In genomic region chr22:40041738-40042137, GRCh38 we compare ENCODE assay signal across 22 cellular contexts. TPM values are rescaled to one million over a fixed set of nuclear protein-coding genes. Genes with fewer than 3 reads are reported as not detected.
DNase-seq lines count a peak whose midpoint lies in the region; ATAC-seq, FAIRE-seq and TF ChIP-seq lines count a peak whose summit lies in the region.
"Had no signal": no experiment of that assay in that cellular context is flagged by ENCODE, and none has a peak within 500 bp of the region (broad histone marks: within the 10 kb centered on the region; RNA-seq: fewer than 3 reads in every experiment).

No MANE protein-coding gene starts in this region.

- H3K9me3 Mint-ChIP-seq in CD4-positive, alpha-beta T cell, result no peaks in the 10 kb centered on the region
- H3K9me3 Mint-ChIP-seq in activated T-cell treated with anti-CD3 and anti-CD28 coated beads, Interleukin-2, amount 50 U/mL, for 24 hours, result no peaks in the 10 kb centered on the region
- H3K9me3 Mint-ChIP-seq: activated CD4-positive, alpha-beta T cell treated with anti-CD3 and anti-CD28 coated beads, Interleukin-2, amount 10 ng/mL, durations not matched to agents 7 days and 5 days; activated naive CD4-positive, alpha-beta T cell treated with anti-CD3 and anti-CD28 coated beads, Interleukin-2, amount 50 U/mL, for 24 hours; HFFc6; stimulated activated memory B cell treated with anti-CD40 and anti-IgM and Interleukin-4, amounts not matched to agents 10 μg/mL and 1 μg/mL and 100 μg/mL, for 72 hours had no signal

- H3K27me3 Mint-ChIP-seq in CD4-positive, alpha-beta T cell, result peaks cover 12% of the 10 kb centered on the region
- peaks cover 15% of the 10 kb centered on the region for H3K27me3 Mint-ChIP-seq in activated T-cell treated with anti-CD3 and anti-CD28 coated beads, Interleukin-2, amount 50 U/mL, for 24 hours

- no peaks in the 10 kb centered on the region for H3K9me3 ChIP-seq in CD4-positive, alpha-beta T cell (ENCODE audit: control insufficient read depth, low read length)
- H3K9me3 ChIP-seq in keratinocyte (ENCODE audit: control insufficient read depth, low read depth, low read length) (no peaks in the 10 kb centered on the region), thyroid gland (no peaks in the 10 kb centered on the region)

- peak overlapping the region; percentile 59 for H3K27ac Mint-ChIP-seq in CD4-positive, alpha-beta T cell
- no peak overlapping the region for H3K27ac Mint-ChIP-seq in activated T-cell treated with anti-CD3 and anti-CD28 coated beads, Interleukin-2, amount 50 U/mL, for 24 hours
- H3K27ac Mint-ChIP-seq: activated naive CD4-positive, alpha-beta T cell treated with anti-CD3 and anti-CD28 coated beads, Interleukin-2, amount 50 U/mL, for 24 hours; activated T-cell treated with anti-CD3 and anti-CD28 coated beads, Interleukin-2, amount 50 U/mL, for 72 hours; HFFc6; stimulated activated memory B cell treated with anti-CD40 and anti-IgM and Interleukin-4, amounts not matched to agents 10 μg/mL and 1 μg/mL and 100 μg/mL, for 72 hours had no signal

- no peaks in the 10 kb centered on the region for H3K36me3 ChIP-seq in keratinocyte (ENCODE audit: control insufficient read depth in 2 of 2, extremely low read depth in 1 of 2, insufficient read depth in 2 of 2, low read length in 2 of 2)
- H3K36me3 ChIP-seq in thyroid gland, result no peaks in the 10 kb centered on the region

- H2AFZ ChIP-seq in keratinocyte (ENCODE audit: control insufficient read depth, low read length), result no peak overlapping the region

- peaks cover 23% of the 10 kb centered on the region for H3K4me1 Mint-ChIP-seq in CD4-positive, alpha-beta T cell (ENCODE audit: low read depth)
- H3K4me1 Mint-ChIP-seq in activated T-cell treated with anti-CD3 and anti-CD28 coated beads, Interleukin-2, amount 50 U/mL, for 24 hours (ENCODE audit: low read depth), result peaks cover 15% of the 10 kb centered on the region

- H3K4me3 Mint-ChIP-seq in CD4-positive, alpha-beta T cell, result no peak overlapping the region
- H3K4me3 Mint-ChIP-seq in activated T-cell treated with anti-CD3 and anti-CD28 coated beads, Interleukin-2, amount 50 U/mL, for 24 hours, result no peak overlapping the region
- H3K4me3 Mint-ChIP-seq: activated CD4-positive, alpha-beta T cell treated with anti-CD3 and anti-CD28 coated beads, Interleukin-2, amount 10 ng/mL, durations not matched to agents 7 days and 5 days; activated naive CD4-positive, alpha-beta T cell treated with anti-CD3 and anti-CD28 coated beads, Interleukin-2, amount 50 U/mL, for 24 hours; activated T-cell treated with anti-CD3 and anti-CD28 coated beads, Interleukin-2, amount 50 U/mL, for 72 hours; HFFc6; naive thymus-derived CD4-positive, alpha-beta T cell; stimulated activated memory B cell treated with anti-CD40 and anti-IgM and Interleukin-4, amounts not matched to agents 10 μg/mL and 1 μg/mL and 100 μg/mL, for 72 hours had no signal

- no peak for TF ChIP-seq POLR2A in thyroid gland (IDR thresholded peaks at IDR 0.05)

- no peak overlapping the region for H3K4me3 ChIP-seq in keratinocyte (ENCODE audit: control insufficient read depth in 2 of 3, extremely low read depth in 1 of 3, insufficient read depth in 2 of 3, low read depth in 1 of 3, low read length in 3 of 3)
- no peak overlapping the region for H3K4me3 ChIP-seq in thyroid gland (replicated peaks in 1 of 3)
- H3K4me3 ChIP-seq: GM23248 had no signal

- H3K27ac ChIP-seq in CD4-positive, alpha-beta T cell (ENCODE audit: low read depth, low read length), result no peak overlapping the region
- H3K27ac ChIP-seq in RWPE1, result peak overlapping the region; percentile 94
- H3K27ac ChIP-seq in keratinocyte (ENCODE audit: control insufficient read depth, insufficient read depth, low read length), result no peak overlapping the region
- peak overlapping the region; percentile 58 to 91 (median 76) for H3K27ac ChIP-seq in thyroid gland
- H3K27ac ChIP-seq: GM23248 had no signal

- dilution Hi-C loops in keratinocyte (cut with MboI; ENCODE audit: extremely low pct_ligation_motif_present, low sequenced_read_pairs), result no loop called here

- TF ChIP-seq CTCF in CD4-positive, alpha-beta T cell (IDR thresholded peaks at IDR 0.05), result no peak
- TF ChIP-seq CTCF in RWPE1 (conservative IDR thresholded peaks at IDR 0.05; ENCODE audit: low read depth), result no peak
- no peak for TF ChIP-seq CTCF in keratinocyte (optimal IDR thresholded peaks at IDR 0.05 in 1 of 3, IDR thresholded peaks at IDR 0.05 in 1 of 3, conservative IDR thresholded peaks at IDR 0.05 in 1 of 3; ENCODE audit: extremely low read depth in 1 of 3, insufficient read depth in 2 of 3, low read length in 3 of 3)
- TF ChIP-seq CTCF in thyroid gland (IDR thresholded peaks at IDR 0.05), result no peak

- POLR2A ChIA-PET in CD4-positive, alpha-beta T cell (lab: Charles Lee), result no interaction called here
- POLR2A ChIA-PET in RWPE1 (lab: Yijun Ruan, JAX; ENCODE audit: low non-redundant PET), result no interaction called here

- intact Hi-C loops in CD4-positive, alpha-beta T cell (cut with DNase I, micrococcal nuclease), result loop anchor here in 1 of 2 experiments (10.0 kb wide), 2 partner anchors 637 to 887 kb away; partner anchors contain the start of gene CBX7
- intact Hi-C loops in thyroid gland (cut with DNase I), result loop anchor here (5.0 kb wide), 1 partner anchor 136 kb away; the partner anchor contains the start of gene TNRC6B

- peaks cover 9% of the 10 kb centered on the region for H3K36me3 Mint-ChIP-seq in CD4-positive, alpha-beta T cell (ENCODE audit: low read depth)
- H3K36me3 Mint-ChIP-seq in activated T-cell treated with anti-CD3 and anti-CD28 coated beads, Interleukin-2, amount 50 U/mL, for 24 hours (ENCODE audit: low read depth), result peaks cover 10% of the 10 kb centered on the region
- H3K36me3 Mint-ChIP-seq: activated naive CD4-positive, alpha-beta T cell treated with anti-CD3 and anti-CD28 coated beads, Interleukin-2, amount 50 U/mL, for 24 hours; stimulated activated memory B cell treated with anti-CD40 and anti-IgM and Interleukin-4, amounts not matched to agents 10 μg/mL and 1 μg/mL and 100 μg/mL, for 72 hours had no signal

- CTCF ChIA-PET in CD4-positive, alpha-beta T cell (lab: Charles Lee), result no interaction called here
- CTCF ChIA-PET in RWPE1 (lab: Yijun Ruan, JAX), result interaction anchor here (0.6 kb wide), 1 partner anchor 306 kb away, joined by 3 read pairs; no protein-coding TSS in a partner anchor

- no peaks in the 10 kb centered on the region for H3K79me2 ChIP-seq in keratinocyte (ENCODE audit: control insufficient read depth, insufficient read depth, low read length)

- H3K9me1 ChIP-seq in keratinocyte (ENCODE audit: control insufficient read depth, extremely low read depth, insufficient read depth, low read length), result no peaks in the 10 kb centered on the region

- H3K27me3 ChIP-seq in CD4-positive, alpha-beta T cell (ENCODE audit: control insufficient read depth, insufficient read depth, low read length), result peaks cover 6% of the 10 kb centered on the region
- no peaks in the 10 kb centered on the region for H3K27me3 ChIP-seq in keratinocyte (ENCODE audit: control insufficient read depth, extremely low read depth, insufficient read depth, low read length)
- H3K27me3 ChIP-seq in thyroid gland, result no peaks in the 10 kb centered on the region

- WGBS in thyroid gland, 2 donors, result 93 to 95% methylated on average over 4 of the region's 4 CpGs

- DNase-seq in CD4-positive, alpha-beta T cell, result no peak
- DNase-seq in RWPE1 (ENCODE audit: low spot score) (no peak), keratinocyte (ENCODE audit: low read depth, low spot score) (no peak), thyroid gland (no peak), SW480 (ENCODE audit: low spot score) (no peak), germinal center (ENCODE audit: low spot score) (no peak)
- no peak for DNase-seq in activated T-cell treated with anti-CD3 and anti-CD28 coated beads, Interleukin-2, amount 50 U/mL, for 24 hours
- DNase-seq: activated CD4-positive, alpha-beta T cell treated with anti-CD3 and anti-CD28 coated beads, Interleukin-2, amount 10 ng/mL, durations not matched to agents 7 days and 5 days; activated T-cell treated with anti-CD3 and anti-CD28 coated beads, Interleukin-2, amount 50 U/mL, for 72 hours; dermis blood vessel endothelial cell; GM23248; left colon; naive thymus-derived CD4-positive, alpha-beta T cell; NCI-H146; NCI-H526; stimulated activated CD4-positive, alpha-beta T cell treated with anti-CD3 and anti-CD28 coated beads, Interleukin-2, amount 100 ng/mL, for 48 hours; T-helper 2 cell had no signal

- no peak overlapping the region for H3K9ac ChIP-seq in keratinocyte (ENCODE audit: control insufficient read depth, extremely low read depth, insufficient read depth, low read length)
- H3K9ac ChIP-seq: GM23248 had no signal

- no peak for FAIRE-seq in keratinocyte (lab: Jason Lieb, UNC)

- H4K20me1 ChIP-seq in keratinocyte (ENCODE audit: control insufficient read depth, extremely low read depth, insufficient read depth, low read length), result no peaks in the 10 kb centered on the region

- H3K4me1 ChIP-seq in keratinocyte (ENCODE audit: control insufficient read depth, extremely low read depth, insufficient read depth, low read length) (peaks cover 33% of the 10 kb centered on the region), thyroid gland (peaks cover 43 to 49% of the 10 kb centered on the region in 2 donors)

- peak overlapping the region; percentile 22 for H3K4me2 ChIP-seq in keratinocyte (ENCODE audit: control insufficient read depth, extremely low read depth, insufficient read depth, low read depth, low read length)

- ATAC-seq in CD4-positive, alpha-beta T cell (ENCODE audit: poor library complexity), result no peak
- ATAC-seq: activated T-cell treated with anti-CD3 and anti-CD28 coated beads, Interleukin-2, amount 50 U/mL, for 72 hours; left colon; naive thymus-derived CD4-positive, alpha-beta T cell; Panc1; stimulated activated memory B cell treated with anti-CD40 and anti-IgM and Interleukin-4, amounts not matched to agents 10 μg/mL and 1 μg/mL and 100 μg/mL, for 72 hours had no signal

RNA-seq across cellular contexts. Expression of gene FAM83F, which starts 47.0 kb away (rescaled TPM):
- 1 to 10 TPM; 5.2 to 6.8 TPM for total RNA-seq in CD4-positive, alpha-beta T cell
- 15.3 to 45.1 TPM (median 22.8 TPM) in 3 replicates for polyA plus RNA-seq in keratinocyte
- polyA plus RNA-seq in keratinocyte (2011; ENCODE audit: low read depth), result 9.5 TPM
- polyA plus RNA-seq in keratinocyte (2011; cell fraction: cytosol; rRNA removed), result 19.8 and 29.4 TPM in 2 replicates
- 35.3 and 43.3 TPM in 2 replicates for polyA plus RNA-seq in keratinocyte (2011; cell fraction: nucleus; rRNA removed)
- polyA plus RNA-seq in keratinocyte (2012; ENCODE audit: low replicate concordance), result 20.1 and 21.1 TPM in 2 replicates
- 53.5 to 74.3 TPM (median 58.2 TPM) in 3 replicates for polyA minus RNA-seq in keratinocyte
- polyA minus RNA-seq in keratinocyte (2011; cell fraction: cytosol; rRNA and poly(A)+ RNA removed), result 35.7 TPM
- polyA minus RNA-seq in keratinocyte (2011; cell fraction: nucleus; rRNA and poly(A)+ RNA removed), result 33.4 and 46.8 TPM in 2 replicates
- total RNA-seq in thyroid gland, result 10 to 100 TPM; 19.2 to 35.6 (median 26.1) TPM
- total RNA-seq: GM23248, HFFc6, SK-MEL-5 had no signal
- polyA plus RNA-seq: GM23248 had no signal

Comparison
In these comparisons a context has a peak if more than half of its experiments do, and no peak if none do; other contexts are left out.
1. H3K27ac ChIP-seq: peak in RWPE1 (single experiment) and thyroid gland (3 of 3); none in CD4-positive, alpha-beta T cell (single experiment) and keratinocyte (single experiment).